In genomic region chr18:44783371-44783770, GRCh38 we compare ENCODE assay signal across 31 cellular contexts.
"Had no signal": no experiment of that assay in that cellular context is flagged by ENCODE, and none has a peak within 500 bp of the region (broad histone marks: within the 10 kb centered on the region; RNA-seq: fewer than 3 reads in every experiment).

No MANE protein-coding gene starts in this region.

- ATAC-seq: activated CD4-positive, CD25-positive, alpha-beta regulatory T cell treated with anti-CD3 and anti-CD28 coated beads, Interleukin-2, amount 50 U/mL, for 24 hours; activated CD8-positive, alpha-beta memory T cell treated with anti-CD3 and anti-CD28 coated beads, Interleukin-2, amount 10 ng/mL, durations not matched to agents 7 days and 5 days; activated CD8-positive, alpha-beta T cell treated with anti-CD3 and anti-CD28 coated beads, Interleukin-2, amount 10 ng/mL, durations not matched to agents 7 days and 5 days; activated naive CD4-positive, alpha-beta T cell treated with anti-CD3 and anti-CD28 coated beads, Interleukin-2, amount 50 U/mL, for 72 hours; activated T-cell treated with anti-CD3 and anti-CD28 coated beads, Interleukin-2, amount 50 U/mL, for 72 hours; esophagus mucosa; T-helper 17 cell had no signal

- H3K27me3 Mint-ChIP-seq: activated B cell treated with CpG ODN at 0.5 μM for 24 hours; activated CD8-positive, alpha-beta memory T cell treated with anti-CD3 and anti-CD28 coated beads, Interleukin-2, amount 10 ng/mL, durations not matched to agents 7 days and 5 days; brain; central memory CD8-positive, alpha-beta T cell had no signal

- H3K27ac Mint-ChIP-seq: activated CD4-positive, alpha-beta memory T cell treated with anti-CD3 and anti-CD28 coated beads for 36 hours; activated CD8-positive, alpha-beta memory T cell treated with anti-CD3 and anti-CD28 coated beads, Interleukin-2, amount 10 ng/mL, durations not matched to agents 7 days and 5 days; activated CD8-positive, alpha-beta T cell treated with anti-CD3 and anti-CD28 coated beads, Interleukin-2, amount 10 ng/mL, durations not matched to agents 7 days and 5 days; activated naive CD4-positive, alpha-beta T cell treated with anti-CD3 and anti-CD28 coated beads, Interleukin-2, amount 10 ng/mL, durations not matched to agents 7 days and 5 days; activated naive CD4-positive, alpha-beta T cell treated with anti-CD3 and anti-CD28 coated beads, Interleukin-2, amount 50 U/mL, for 72 hours; activated naive CD8-positive, alpha-beta T cell treated with anti-CD3 and anti-CD28 coated beads, Interleukin-2, amount 10 ng/mL, durations not matched to agents 7 days and 5 days; activated T-cell treated with anti-CD3 and anti-CD28 coated beads, Interleukin-2, amount 50 U/mL, for 72 hours; dendritic cell treated with granulocyte-macrophage colony-stimulating factor and Interleukin-4, amounts not matched to agents 40 ng/mL and 50 ng/mL, for 4 days; endodermal cell; T-helper 17 cell; T-helper 2 cell treated with Interferon-gamma antibody and Interleukin-4, amounts not matched to agents 5 μg/mL and 100 μg/mL, for 36 hours had no signal

- H3K9me3 ChIP-seq: ascending aorta, breast epithelium had no signal

- DNase-seq: activated B cell treated with CpG ODN at 0.5 μM for 24 hours; activated CD4-positive, alpha-beta memory T cell treated with anti-CD3 and anti-CD28 coated beads for 36 hours; activated CD4-positive, alpha-beta T cell treated with anti-CD3 and anti-CD28 coated beads for 48 hours; activated CD8-positive, alpha-beta memory T cell treated with anti-CD3 and anti-CD28 coated beads, Interleukin-2, amount 10 ng/mL, durations not matched to agents 7 days and 5 days; activated CD8-positive, alpha-beta memory T cell treated with anti-CD3 and anti-CD28 coated beads, Interleukin-2, amount 50 U/mL, for 4 hours; activated CD8-positive, alpha-beta T cell treated with anti-CD3 and anti-CD28 coated beads, Interleukin-2, amount 10 ng/mL, durations not matched to agents 7 days and 5 days; activated gamma-delta T cell; activated naive CD4-positive, alpha-beta T cell; activated naive CD4-positive, alpha-beta T cell treated with anti-CD3 and anti-CD28 coated beads, Interleukin-2, amount 10 ng/mL, durations not matched to agents 7 days and 5 days; activated naive CD8-positive, alpha-beta T cell treated with anti-CD3 and anti-CD28 coated beads, Interleukin-2, amount 10 ng/mL, durations not matched to agents 7 days and 5 days; activated T-cell treated with anti-CD3 and anti-CD28 coated beads, Interleukin-2, amount 50 U/mL, for 1 hour; activated T-cell treated with anti-CD3 and anti-CD28 coated beads, Interleukin-2, amount 50 U/mL, for 72 hours; dorsolateral prefrontal cortex; effector memory CD4-positive, alpha-beta T cell; endodermal cell; foreskin fibroblast; T-helper 1 cell; T-helper 17 cell; T1000; WERI-Rb-1 had no signal

- H3K36me3 ChIP-seq: ascending aorta, breast epithelium, cardiac muscle cell, WERI-Rb-1 had no signal

- H3K4me3 ChIP-seq: ascending aorta, breast epithelium, cardiac muscle cell, coronary artery, dorsolateral prefrontal cortex had no signal

- H3K36me3 Mint-ChIP-seq: activated CD4-positive, alpha-beta memory T cell treated with anti-CD3 and anti-CD28 coated beads for 36 hours; activated naive CD4-positive, alpha-beta T cell treated with anti-CD3 and anti-CD28 coated beads, Interleukin-2, amount 10 ng/mL, durations not matched to agents 7 days and 5 days; activated naive CD4-positive, alpha-beta T cell treated with anti-CD3 and anti-CD28 coated beads, Interleukin-2, amount 50 U/mL, for 72 hours; activated naive CD8-positive, alpha-beta T cell treated with anti-CD3 and anti-CD28 coated beads, Interleukin-2, amount 10 ng/mL, durations not matched to agents 7 days and 5 days had no signal

- H3K27ac ChIP-seq: breast epithelium, cardiac muscle cell, dorsolateral prefrontal cortex, WERI-Rb-1 had no signal

- H3K27me3 ChIP-seq: ascending aorta, breast epithelium, cardiac muscle cell, dorsolateral prefrontal cortex had no signal

- H3K9me3 Mint-ChIP-seq: activated B cell treated with CpG ODN at 0.5 μM for 24 hours; activated CD4-positive, alpha-beta memory T cell treated with anti-CD3 and anti-CD28 coated beads for 36 hours; activated naive CD4-positive, alpha-beta T cell treated with anti-CD3 and anti-CD28 coated beads, Interleukin-2, amount 10 ng/mL, durations not matched to agents 7 days and 5 days; activated naive CD4-positive, alpha-beta T cell treated with anti-CD3 and anti-CD28 coated beads, Interleukin-2, amount 50 U/mL, for 72 hours; activated naive CD8-positive, alpha-beta T cell treated with anti-CD3 and anti-CD28 coated beads, Interleukin-2, amount 10 ng/mL, durations not matched to agents 7 days and 5 days; activated T-cell treated with anti-CD3 and anti-CD28 coated beads, Interleukin-2, amount 50 U/mL, for 72 hours; brain; central memory CD8-positive, alpha-beta T cell; dendritic cell treated with granulocyte-macrophage colony-stimulating factor and Interleukin-4, amounts not matched to agents 40 ng/mL and 50 ng/mL, for 4 days; endodermal cell; T-helper 2 cell treated with Interferon-gamma antibody and Interleukin-4, amounts not matched to agents 5 μg/mL and 100 μg/mL, for 36 hours had no signal

- H3K4me3 Mint-ChIP-seq: activated B cell treated with CpG ODN at 0.5 μM for 24 hours; activated CD4-positive, alpha-beta memory T cell treated with anti-CD3 and anti-CD28 coated beads for 36 hours; activated CD8-positive, alpha-beta memory T cell treated with anti-CD3 and anti-CD28 coated beads, Interleukin-2, amount 10 ng/mL, durations not matched to agents 7 days and 5 days; activated CD8-positive, alpha-beta T cell treated with anti-CD3 and anti-CD28 coated beads, Interleukin-2, amount 10 ng/mL, durations not matched to agents 7 days and 5 days; activated naive CD4-positive, alpha-beta T cell treated with anti-CD3 and anti-CD28 coated beads, Interleukin-2, amount 10 ng/mL, durations not matched to agents 7 days and 5 days; activated naive CD8-positive, alpha-beta T cell treated with anti-CD3 and anti-CD28 coated beads, Interleukin-2, amount 10 ng/mL, durations not matched to agents 7 days and 5 days; activated T-cell treated with anti-CD3 and anti-CD28 coated beads, Interleukin-2, amount 50 U/mL, for 72 hours; brain; central memory CD8-positive, alpha-beta T cell; dendritic cell treated with granulocyte-macrophage colony-stimulating factor and Interleukin-4, amounts not matched to agents 40 ng/mL and 50 ng/mL, for 4 days; endodermal cell; T-helper 17 cell; T-helper 2 cell treated with Interferon-gamma antibody and Interleukin-4, amounts not matched to agents 5 μg/mL and 100 μg/mL, for 36 hours had no signal
